Comparison of ENCODE assay signal across 8 cellular contexts in genomic region chr22:21817497-21817853, GRCh38. TPM values are rescaled to one million over a fixed set of nuclear protein-coding genes. Genes with fewer than 3 reads are reported as not detected.
DNase-seq lines count a peak whose midpoint lies in the region; ATAC-seq and TF ChIP-seq lines count a peak whose summit lies in the region.
"Not testable (repeated sequence)": the region's sequence is repeated elsewhere in the genome, so short reads cannot be mapped to it uniquely, and the experiment has no call there.

No MANE protein-coding gene starts in this region.

- peaks cover 45% of the 10 kb centered on the region for H3K4me1 Mint-ChIP-seq in T-helper 2 cell treated with Interferon-gamma antibody and Interleukin-4, amounts not matched to agents 5 μg/mL and 100 μg/mL, for 36 hours (ENCODE audit: low read depth)
- H3K4me1 Mint-ChIP-seq in immature natural killer cell (peaks cover 82 to 92% of the 10 kb centered on the region in 2 donors), nephron (peaks cover 32% of the 10 kb centered on the region)
- H3K4me1 Mint-ChIP-seq in stimulated activated memory B cell treated with anti-CD40 and anti-IgM and Interleukin-4, amounts not matched to agents 10 μg/mL and 1 μg/mL and 100 μg/mL, for 72 hours, result peaks cover 68% of the 10 kb centered on the region

- H3K27ac ChIP-seq in ACC112 (ENCODE audit: low read depth, low read length), result peak overlapping the region; percentile 99
- peak overlapping the region; percentile 93 for H3K27ac ChIP-seq in HL-60 (replicated peaks)
- peak overlapping the region; percentile 78 for H3K27ac ChIP-seq in effector memory CD4-positive, alpha-beta T cell (ENCODE audit: insufficient read depth, low read length, poor library complexity, severe bottlenecking)

- H3K27me3 Mint-ChIP-seq in T-helper 2 cell treated with Interferon-gamma antibody and Interleukin-4, amounts not matched to agents 5 μg/mL and 100 μg/mL, for 36 hours (ENCODE audit: low read depth); immature natural killer cell (ENCODE audit: low read depth in 3 of 3); nephron (ENCODE audit: low read depth); stimulated activated memory B cell treated with anti-CD40 and anti-IgM and Interleukin-4, amounts not matched to agents 10 μg/mL and 1 μg/mL and 100 μg/mL, for 72 hours: not testable (repeated sequence)

- peaks cover 16% of the 10 kb centered on the region for H3K4me1 ChIP-seq in ACC112 (ENCODE audit: control insufficient read depth, insufficient read depth, low read length, unreplicated experiment)
- peaks cover 34% of the 10 kb centered on the region for H3K4me1 ChIP-seq in effector memory CD4-positive, alpha-beta T cell (ENCODE audit: control insufficient read depth, insufficient read depth, low read length, poor library complexity, severe bottlenecking)

- peaks cover 17% of the 10 kb centered on the region for H3K36me3 Mint-ChIP-seq in T-helper 2 cell treated with Interferon-gamma antibody and Interleukin-4, amounts not matched to agents 5 μg/mL and 100 μg/mL, for 36 hours (ENCODE audit: low read depth)
- H3K36me3 Mint-ChIP-seq in activated naive CD4-positive, alpha-beta T cell treated with anti-CD3 and anti-CD28 coated beads, Interleukin-2, amount 50 U/mL, for 72 hours; immature natural killer cell; nephron (ENCODE audit: low read depth): not testable (repeated sequence)
- peaks cover 29% of the 10 kb centered on the region for H3K36me3 Mint-ChIP-seq in stimulated activated memory B cell treated with anti-CD40 and anti-IgM and Interleukin-4, amounts not matched to agents 10 μg/mL and 1 μg/mL and 100 μg/mL, for 72 hours

- TF ChIP-seq CTCF in HL-60 (IDR thresholded peaks at IDR 0.05; ENCODE audit: insufficient read depth, low read length); nephron (IDR thresholded peaks at IDR 0.05; ENCODE audit: unreplicated experiment in 3 of 3): not testable (repeated sequence)

- not testable (repeated sequence) for H3K9me3 ChIP-seq in effector memory CD4-positive, alpha-beta T cell (ENCODE audit: control insufficient read depth, low read length)

- H3K27me3 ChIP-seq in ACC112 (ENCODE audit: insufficient read depth, low read length); HL-60 (ENCODE audit: insufficient read depth, poor library complexity, severe bottlenecking); effector memory CD4-positive, alpha-beta T cell (replicated peaks; ENCODE audit: control insufficient read depth, insufficient read depth, low read length, poor library complexity, severe bottlenecking): not testable (repeated sequence)

- not testable (repeated sequence) for H3K9me3 Mint-ChIP-seq in T-helper 2 cell treated with Interferon-gamma antibody and Interleukin-4, amounts not matched to agents 5 μg/mL and 100 μg/mL, for 36 hours; activated naive CD4-positive, alpha-beta T cell treated with anti-CD3 and anti-CD28 coated beads, Interleukin-2, amount 50 U/mL, for 72 hours; immature natural killer cell; nephron; stimulated activated memory B cell treated with anti-CD40 and anti-IgM and Interleukin-4, amounts not matched to agents 10 μg/mL and 1 μg/mL and 100 μg/mL, for 72 hours

- peak overlapping the region; percentile 78 for H3K4me3 Mint-ChIP-seq in T-helper 2 cell treated with Interferon-gamma antibody and Interleukin-4, amounts not matched to agents 5 μg/mL and 100 μg/mL, for 36 hours
- peak overlapping the region; percentile 61 to 87 (median 73) for H3K4me3 Mint-ChIP-seq in immature natural killer cell
- H3K4me3 Mint-ChIP-seq in nephron, result not testable (repeated sequence)
- peak overlapping the region; percentile 70 for H3K4me3 Mint-ChIP-seq in stimulated activated memory B cell treated with anti-CD40 and anti-IgM and Interleukin-4, amounts not matched to agents 10 μg/mL and 1 μg/mL and 100 μg/mL, for 72 hours

- ATAC-seq in activated naive CD4-positive, alpha-beta T cell treated with anti-CD3 and anti-CD28 coated beads, Interleukin-2, amount 50 U/mL, for 72 hours; stimulated activated memory B cell treated with anti-CD40 and anti-IgM and Interleukin-4, amounts not matched to agents 10 μg/mL and 1 μg/mL and 100 μg/mL, for 72 hours: not testable (repeated sequence)

- not testable (repeated sequence) for DNase-seq in HL-60 (ENCODE audit: low read depth in 1 of 2, low spot score in 1 of 2); T-helper 2 cell treated with Interferon-gamma antibody and Interleukin-4, amounts not matched to agents 5 μg/mL and 100 μg/mL, for 36 hours (ENCODE audit: low spot score); activated naive CD4-positive, alpha-beta T cell treated with anti-CD3 and anti-CD28 coated beads, Interleukin-2, amount 50 U/mL, for 72 hours (ENCODE audit: low spot score in 2 of 2); effector memory CD4-positive, alpha-beta T cell; immature natural killer cell

- H3K27ac Mint-ChIP-seq in T-helper 2 cell treated with Interferon-gamma antibody and Interleukin-4, amounts not matched to agents 5 μg/mL and 100 μg/mL, for 36 hours, result peak overlapping the region; percentile 93
- peak overlapping the region; percentile 81 to 90 for H3K27ac Mint-ChIP-seq in activated naive CD4-positive, alpha-beta T cell treated with anti-CD3 and anti-CD28 coated beads, Interleukin-2, amount 50 U/mL, for 72 hours
- H3K27ac Mint-ChIP-seq in immature natural killer cell (peak overlapping the region; percentile 94 to 99 (median 96)), nephron (peak overlapping the region in 2 of 3 experiments; percentile 54 to 62)
- peak overlapping the region; percentile 90 for H3K27ac Mint-ChIP-seq in stimulated activated memory B cell treated with anti-CD40 and anti-IgM and Interleukin-4, amounts not matched to agents 10 μg/mL and 1 μg/mL and 100 μg/mL, for 72 hours

- peaks cover 62% of the 10 kb centered on the region for H3K79me2 ChIP-seq in ACC112 (ENCODE audit: control insufficient read depth, insufficient read depth, low read length, unreplicated experiment)

- H3K36me3 ChIP-seq in ACC112 (ENCODE audit: insufficient read depth, low read length); effector memory CD4-positive, alpha-beta T cell (ENCODE audit: control insufficient read depth, insufficient read depth, low read length): not testable (repeated sequence)

- H3K4me3 ChIP-seq in ACC112 (ENCODE audit: low read depth, low read length), result 0 out of 2 replicates have a peak overlapping the region, but pooled peaks have one; percentile 30
- not testable (repeated sequence) for H3K4me3 ChIP-seq in HL-60 (replicated peaks; ENCODE audit: insufficient read depth, low read length)
- H3K4me3 ChIP-seq in effector memory CD4-positive, alpha-beta T cell (ENCODE audit: insufficient read depth, low read depth, low read length, poor library complexity, severe bottlenecking), result peak overlapping the region; percentile 14

- H2AFZ ChIP-seq in ACC112 (ENCODE audit: low read length, unreplicated experiment), result not testable (repeated sequence)

RNA-seq across cellular contexts. Expression of gene MAPK1, which starts 50.0 kb away (rescaled TPM):
- total RNA-seq in activated naive CD4-positive, alpha-beta T cell treated with anti-CD3 and anti-CD28 coated beads, Interleukin-2, amount 50 U/mL, for 72 hours, result 10 to 100 TPM; 80.3 to 92.6 TPM
- polyA plus RNA-seq in immature natural killer cell, result 100 to 1,000 TPM; 151 to 168 (median 162) TPM
